Comparison of ENCODE assay signal across 12 cellular contexts in the genomic region with DNA sequence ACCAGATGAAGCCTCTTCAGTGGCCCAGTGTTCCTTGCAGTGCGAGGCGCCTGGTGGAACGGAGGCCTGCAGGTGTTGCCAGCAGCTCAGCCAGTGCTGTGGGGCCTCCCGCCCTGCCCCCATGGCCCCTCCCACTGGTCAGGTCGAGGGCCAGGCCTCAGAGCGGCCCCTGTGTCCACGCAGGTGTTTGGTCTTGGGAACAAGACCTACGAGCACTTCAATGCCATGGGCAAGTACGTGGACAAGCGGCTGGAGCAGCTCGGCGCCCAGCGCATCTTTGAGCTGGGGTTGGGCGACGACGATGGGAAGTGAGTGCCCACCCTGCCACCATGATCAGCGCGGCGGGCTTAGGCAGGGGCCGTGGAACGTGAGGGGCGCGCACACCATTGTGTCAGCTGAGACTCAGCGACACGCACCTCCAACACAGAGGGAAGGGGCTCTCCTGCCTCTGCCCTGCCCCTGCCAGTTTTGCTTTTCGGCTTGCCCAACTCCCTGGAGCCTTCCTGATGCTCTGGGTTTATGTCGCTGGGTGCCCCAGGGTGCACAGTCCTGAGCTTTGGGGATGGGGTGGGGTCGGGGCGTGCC.
"Had no signal": no experiment of that assay in that cellular context is flagged by ENCODE, and none has a peak within 500 bp of the region (broad histone marks: within the 10 kb centered on the region; RNA-seq: fewer than 3 reads in every experiment).

No MANE protein-coding gene starts in this region.

- H3K4me1 ChIP-seq: lower lobe of right lung had no signal

- H3K27ac ChIP-seq: gastroesophageal sphincter, lower lobe of right lung had no signal

- H3K27me3 ChIP-seq: gastroesophageal sphincter had no signal

- DNase-seq: activated CD4-positive, alpha-beta T cell treated with anti-CD3 and anti-CD28 coated beads for 4 hours; activated CD8-positive, alpha-beta T cell treated with anti-CD3 and anti-CD28 coated beads for 36 hours; activated naive CD4-positive, alpha-beta T cell treated with Interleukin-2 at 50 U/mL for 16 hours; activated naive CD8-positive, alpha-beta T cell treated with anti-CD3 and anti-CD28 coated beads, Interleukin-2, amount 50 U/mL, for 24 hours; effector CD8-positive, alpha-beta T cell; lower lobe of right lung; natural killer cell; occipital lobe; stimulated activated CD4-positive, alpha-beta T cell treated with anti-CD3 and anti-CD28 coated beads, Interleukin-15, amount 100 ng/mL, for 24 hours; substantia nigra; T-cell had no signal

- ATAC-seq: activated CD8-positive, alpha-beta T cell treated with anti-CD3 and anti-CD28 coated beads for 36 hours; activated naive CD8-positive, alpha-beta T cell treated with anti-CD3 and anti-CD28 coated beads, Interleukin-2, amount 50 U/mL, for 24 hours; gastroesophageal sphincter; lower lobe of right lung; natural killer cell; T-cell had no signal

- H3K9me3 ChIP-seq: gastroesophageal sphincter, lower lobe of right lung had no signal

- H3K4me3 ChIP-seq: gastroesophageal sphincter, lower lobe of right lung had no signal
